ENCODE assay signal across 11 cellular contexts in the genomic region with DNA sequence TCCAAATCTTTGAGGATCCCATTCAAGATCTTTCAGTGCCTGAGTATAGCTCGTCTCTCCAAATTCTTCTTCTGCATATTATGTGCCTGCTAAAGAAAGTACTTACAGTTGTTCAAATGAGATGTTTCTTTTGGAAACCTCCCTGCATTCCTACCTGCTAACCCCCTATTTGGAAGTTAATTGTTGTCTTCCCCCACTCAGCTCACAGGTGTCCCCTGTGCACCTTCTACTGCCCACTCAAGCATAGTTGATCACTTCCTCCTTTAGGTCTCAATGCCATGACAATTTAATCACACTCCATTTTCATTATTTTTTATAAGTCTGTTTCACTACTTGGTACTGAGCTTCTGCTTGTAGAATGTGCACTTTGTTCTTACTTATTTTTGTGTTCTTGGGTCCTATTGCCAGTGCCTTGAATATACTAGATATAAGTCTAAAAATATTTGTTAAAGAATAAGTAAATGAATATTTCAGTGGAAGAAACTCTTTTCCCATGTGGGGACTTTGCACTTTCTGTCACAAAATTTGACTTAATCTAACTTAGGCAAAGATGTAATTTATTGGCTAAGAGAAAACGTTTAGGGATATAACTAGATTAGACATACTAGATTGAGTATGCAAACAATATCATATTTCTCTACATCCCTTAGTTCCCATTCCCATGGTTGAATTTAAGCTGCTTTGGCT. TPM values are rescaled to one million over a fixed set of nuclear protein-coding genes. Genes with fewer than 3 reads are reported as not detected.
DNase-seq lines count a peak whose midpoint lies in the region; ATAC-seq and TF ChIP-seq lines count a peak whose summit lies in the region.
"Had no signal": no experiment of that assay in that cellular context is flagged by ENCODE, and none has a peak within 500 bp of the region (broad histone marks: within the 10 kb centered on the region; RNA-seq: fewer than 3 reads in every experiment).

No MANE protein-coding gene starts in this region.

- no peak for DNase-seq in activated naive CD4-positive, alpha-beta T cell treated with anti-CD3 and anti-CD28 coated beads, Interleukin-2, amount 10 ng/mL, durations not matched to agents 7 days and 5 days
- no peak for DNase-seq in activated naive CD4-positive, alpha-beta T cell treated with Interleukin-2 at 50 U/mL for 16 hours
- no peak for DNase-seq in activated CD4-positive, alpha-beta memory T cell treated with anti-CD3 and anti-CD28 coated beads for 36 hours
- DNase-seq in transverse colon: no peak
- DNase-seq in SIG-M5 treated with dmso at 0.1 percent for 504 hours (lab: John Stamatoyannopoulos, UW; ENCODE audit: unreplicated experiment): no peak
- DNase-seq in head of caudate nucleus: no peak
- no peak for DNase-seq in NCI-H510A (lab: John Stamatoyannopoulos, UW)
- DNase-seq: dorsolateral prefrontal cortex, NCI-H187 treated with DMSO at 0.1 percent for 48 hours, SJCRH30 had no signal

- 42 to 64% methylated on average over 2 of the region's 2 CpGs for WGBS in transverse colon (ENCODE audit: low coverage in 1 of 2), 2 donors

- no peak for TF ChIP-seq EP300 in transverse colon (IDR thresholded peaks at IDR 0.05; ENCODE audit: low read depth)

- POLR2A ChIA-PET in activated CD4-positive, alpha-beta memory T cell treated with anti-CD3 and anti-CD28 coated beads for 36 hours (lab: Charles Lee): interaction anchor here (0.6 to 5.2 kb wide), 7 partner anchors 8 to 69 kb away, joined by 3 to 61 read pairs (median 4); partner anchors contain the start of gene PTPRC

- no peak for TF ChIP-seq POLR2A in transverse colon (IDR thresholded peaks at IDR 0.05)

- peaks cover 0 to 3% (median 0%) of the 10 kb centered on the region in 4 donors for H3K4me1 ChIP-seq in transverse colon

- H3K36me3 Mint-ChIP-seq in activated naive CD4-positive, alpha-beta T cell treated with anti-CD3 and anti-CD28 coated beads, Interleukin-2, amount 10 ng/mL, durations not matched to agents 7 days and 5 days: peaks cover 17% of the 10 kb centered on the region
- no peaks in the 10 kb centered on the region for H3K36me3 Mint-ChIP-seq in activated CD4-positive, alpha-beta memory T cell treated with anti-CD3 and anti-CD28 coated beads for 36 hours

- intact Hi-C loops in activated CD4-positive, alpha-beta memory T cell treated with anti-CD3 and anti-CD28 coated beads for 36 hours (cut with micrococcal nuclease): no loop called here
- intact Hi-C loops in transverse colon (cut with DNase I; ENCODE audit: low total_unique reads): no loop called here
- intact Hi-C loops in head of caudate nucleus (cut with DNase I): no loop called here

- peak overlapping the region; percentile 50 to 65 (median 58) for H3K27ac ChIP-seq in transverse colon
- H3K27ac ChIP-seq: dorsolateral prefrontal cortex, SJCRH30 had no signal

- TF ChIP-seq CTCF in transverse colon (IDR thresholded peaks at IDR 0.05): no peak

- H3K4me1 Mint-ChIP-seq in activated naive CD4-positive, alpha-beta T cell treated with anti-CD3 and anti-CD28 coated beads, Interleukin-2, amount 10 ng/mL, durations not matched to agents 7 days and 5 days: peaks cover 93% of the 10 kb centered on the region
- peaks cover 87% of the 10 kb centered on the region for H3K4me1 Mint-ChIP-seq in activated CD4-positive, alpha-beta memory T cell treated with anti-CD3 and anti-CD28 coated beads for 36 hours (ENCODE audit: low read depth)

- no peaks in the 10 kb centered on the region for H3K9me3 ChIP-seq in transverse colon
- H3K9me3 ChIP-seq: SJCRH30 had no signal

- H3K27me3 ChIP-seq in transverse colon: no peaks in the 10 kb centered on the region
- H3K27me3 ChIP-seq: dorsolateral prefrontal cortex, SJCRH30 had no signal

- CTCF ChIA-PET in activated naive CD4-positive, alpha-beta T cell treated with anti-CD3 and anti-CD28 coated beads, Interleukin-2, amount 10 ng/mL, durations not matched to agents 7 days and 5 days (lab: Charles Lee): interaction anchor here (2.0 to 7.2 kb wide), 5 partner anchors 13 to 99 kb away, joined by 11 to 80 read pairs (median 24); partner anchors contain the start of gene PTPRC
- CTCF ChIA-PET in activated CD4-positive, alpha-beta memory T cell treated with anti-CD3 and anti-CD28 coated beads for 36 hours (lab: Charles Lee): interaction anchor here (0.7 to 4.5 kb wide), 5 partner anchors 12 to 76 kb away, joined by 3 to 20 read pairs (median 4); partner anchors contain the start of gene PTPRC

- no peaks in the 10 kb centered on the region for H3K27me3 Mint-ChIP-seq in activated naive CD4-positive, alpha-beta T cell treated with anti-CD3 and anti-CD28 coated beads, Interleukin-2, amount 10 ng/mL, durations not matched to agents 7 days and 5 days
- H3K27me3 Mint-ChIP-seq in activated CD4-positive, alpha-beta memory T cell treated with anti-CD3 and anti-CD28 coated beads for 36 hours: no peaks in the 10 kb centered on the region

- peak; percentile 28 for ATAC-seq in HG02981 (IDR thresholded peaks at IDR 0.05; ENCODE audit: unreplicated experiment)

- in situ Hi-C loops in transverse colon (cut with MboI; ENCODE audit: low pct_ligation_motif_present in 1 of 4, low pct_unique_long_range_greater_than_20kb in 1 of 4, low sequenced_read_pairs in 3 of 4): no loop called here

- peak overlapping the region; percentile 99 for H3K27ac Mint-ChIP-seq in activated naive CD4-positive, alpha-beta T cell treated with anti-CD3 and anti-CD28 coated beads, Interleukin-2, amount 10 ng/mL, durations not matched to agents 7 days and 5 days
- H3K27ac Mint-ChIP-seq in activated CD4-positive, alpha-beta memory T cell treated with anti-CD3 and anti-CD28 coated beads for 36 hours: peak overlapping the region; percentile 94

- H3K4me3 ChIP-seq in transverse colon: no peak overlapping the region
- H3K4me3 ChIP-seq: dorsolateral prefrontal cortex, SJCRH30 had no signal

- H3K4me3 Mint-ChIP-seq in activated naive CD4-positive, alpha-beta T cell treated with anti-CD3 and anti-CD28 coated beads, Interleukin-2, amount 10 ng/mL, durations not matched to agents 7 days and 5 days: peak overlapping the region; percentile 89
- peak overlapping the region; percentile 74 for H3K4me3 Mint-ChIP-seq in activated CD4-positive, alpha-beta memory T cell treated with anti-CD3 and anti-CD28 coated beads for 36 hours

- peaks cover 3% of the 10 kb centered on the region for H3K9me3 Mint-ChIP-seq in activated naive CD4-positive, alpha-beta T cell treated with anti-CD3 and anti-CD28 coated beads, Interleukin-2, amount 10 ng/mL, durations not matched to agents 7 days and 5 days
- H3K9me3 Mint-ChIP-seq in activated CD4-positive, alpha-beta memory T cell treated with anti-CD3 and anti-CD28 coated beads for 36 hours: no peaks in the 10 kb centered on the region

- no peaks in the 10 kb centered on the region for H3K36me3 ChIP-seq in transverse colon
- H3K36me3 ChIP-seq: SJCRH30 had no signal

RNA-seq across cellular contexts. Expression of gene PTPRC, which starts 16.2 kb away (rescaled TPM):
- 100 to 1,000 TPM; 495 to 503 TPM for total RNA-seq in activated CD4-positive, alpha-beta memory T cell treated with anti-CD3 and anti-CD28 coated beads for 36 hours
- total RNA-seq in transverse colon: 10 to 100 TPM in 3 of 4 donors, 1 to 10 TPM in 1; 6.4 to 50.7 (median 25.6) TPM
- total RNA-seq: SJCRH30 had no signal

Comparison
In these comparisons a context has a peak if more than half of its experiments do, and no peak if none do; other contexts are left out.
1. RNA of gene PTPRC, which starts 16.2 kb away (total RNA-seq): 495 to 503 TPM in activated CD4-positive, alpha-beta memory T cell treated with anti-CD3 and anti-CD28 coated beads for 36 hours; 6.4 to 50.7 TPM in transverse colon; every median in the first group is over 4 times any median in the second.